ENCODE assay signal across 8 cellular contexts in genomic region chr19:48872182-48872883, GRCh38. TPM values are rescaled to one million over a fixed set of nuclear protein-coding genes. Genes with fewer than 3 reads are reported as not detected.
DNase-seq lines count a peak whose midpoint lies in the region; ATAC-seq and TF ChIP-seq lines count a peak whose summit lies in the region.

Gene PPP1R15A (plus strand): TSS chr19:48872421. CDS start chr19:48873234, 813 bp downstream.

- H3K9me3 ChIP-seq in mammary epithelial cell (replicated peaks; ENCODE audit: insufficient read depth, low read length) (no peaks in the 10 kb centered on the region), iPS-18c (ENCODE audit: control insufficient read depth, insufficient read depth, low read length) (no peaks in the 10 kb centered on the region), skeletal muscle satellite cell (replicated peaks; ENCODE audit: low read length) (no peaks in the 10 kb centered on the region)

- in situ Hi-C loops in mammary epithelial cell (cut with MboI; ENCODE audit: low sequenced_read_pairs in 2 of 2) = no loop called here

- BruUV-seq in mammary epithelial cell (replicated peaks; lab: Mats Ljungman, UMichigan) = TSS peak; percentile 71

- peaks cover 2% of the 10 kb centered on the region for H4K20me1 ChIP-seq in mammary epithelial cell (ENCODE audit: insufficient read depth, low read length)

- DNase-seq in NCI-H226 = peak; percentile 92
- DNase-seq in mammary epithelial cell = peak; percentile 98

- H3K9ac ChIP-seq in mammary epithelial cell (ENCODE audit: insufficient read depth, low read length) (peak within 1 kb of the TSS; percentile 99), skeletal muscle satellite cell (ENCODE audit: low read depth, low read length) (peak within 1 kb of the TSS; percentile 99)

- peak within 1 kb of the TSS; percentile 99 for H3K27ac ChIP-seq in mammary epithelial cell (ENCODE audit: insufficient read depth, low read depth, low read length)

- 4% methylated on average over 36 of the region's 53 CpGs for WGBS in mammary epithelial cell (ENCODE audit: low coverage, missing lambda C conversion rate)

- H3K79me2 ChIP-seq in mammary epithelial cell (ENCODE audit: insufficient read depth, low read length) = peaks cover 49% of the 10 kb centered on the region

- TF ChIP-seq CTCF in WI38 (IDR thresholded peaks at IDR 0.05; ENCODE audit: low read depth, low read length) = no peak
- no peak for TF ChIP-seq CTCF in mammary epithelial cell (conservative IDR thresholded peaks at IDR 0.05 in 1 of 2, IDR thresholded peaks at IDR 0.05 in 1 of 2; ENCODE audit: extremely low read depth in 1 of 2, insufficient read depth in 1 of 2, low read depth in 1 of 2, low read length in 2 of 2)

- H3K4me3 ChIP-seq in WI38 (ENCODE audit: low read depth, low read length) (peak within 1 kb of the TSS; percentile 100), mammary epithelial cell (replicated peaks in 1 of 3; ENCODE audit: insufficient read depth in 1 of 3, low read depth in 2 of 3, low read length in 3 of 3) (peak within 1 kb of the TSS; percentile 67 to 93 (median 89)), iPS-18c (ENCODE audit: insufficient read depth, low read depth, low read length) (peak within 1 kb of the TSS; percentile 66), skeletal muscle satellite cell (ENCODE audit: low read length) (peak within 1 kb of the TSS; percentile 91)

- H2AFZ ChIP-seq in mammary epithelial cell (ENCODE audit: low read depth, low read length) = no peak within 1 kb of the TSS

- ATAC-seq in GM18498 (IDR thresholded peaks at IDR 0.05; ENCODE audit: unreplicated experiment) (peak; percentile 54), HG03135 (IDR thresholded peaks at IDR 0.05; ENCODE audit: unreplicated experiment) (peak; percentile 42), HG02884 (IDR thresholded peaks at IDR 0.05; ENCODE audit: unreplicated experiment) (no peak)

- H3K27me3 ChIP-seq in mammary epithelial cell (ENCODE audit: insufficient read depth, low read length) (no peaks in the 10 kb centered on the region), skeletal muscle satellite cell (ENCODE audit: control insufficient read depth, insufficient read depth, low read length) (no peaks in the 10 kb centered on the region)

- intact Hi-C loops in mammary epithelial cell (cut with micrococcal nuclease) = no loop called here

- dilution Hi-C loops in mammary epithelial cell (cut with HindIII; ENCODE audit: low sequenced_read_pairs) = no loop called here

- H3K4me2 ChIP-seq in mammary epithelial cell (ENCODE audit: insufficient read depth, low read depth, low read length) = peak within 1 kb of the TSS; percentile 93
- peak within 1 kb of the TSS; percentile 84 for H3K4me2 ChIP-seq in skeletal muscle satellite cell (ENCODE audit: low read length)

- H3K4me1 ChIP-seq in mammary epithelial cell (ENCODE audit: insufficient read depth, low read length) (peaks cover 33% of the 10 kb centered on the region), skeletal muscle satellite cell (ENCODE audit: control insufficient read depth, insufficient read depth, low read length) (peaks cover 28% of the 10 kb centered on the region)

- peaks cover 16% of the 10 kb centered on the region for H3K36me3 ChIP-seq in mammary epithelial cell (ENCODE audit: insufficient read depth, low read length)
- H3K36me3 ChIP-seq in skeletal muscle satellite cell (ENCODE audit: insufficient read depth, low read length) = peaks cover 41% of the 10 kb centered on the region

- CTCF ChIA-PET in mammary epithelial cell (lab: Charles Lee; ENCODE audit: low non-redundant PET) = interaction anchor here (0.5 kb wide), 1 partner anchor 46 kb away, joined by 4 read pairs; no protein-coding TSS in a partner anchor

RNA-seq across cellular contexts. Expression of gene PPP1R15A, which starts in this region (rescaled TPM):
- 100 to 1,000 TPM in 1 of 2 donors, 10 to 100 TPM in 1; 28.8 to 200 TPM for total RNA-seq in mammary epithelial cell
- polyA plus RNA-seq in mammary epithelial cell = 22.9 TPM
- polyA minus RNA-seq in mammary epithelial cell = 25.8 TPM
- 45.7 and 55.3 TPM in 2 replicates for total RNA-seq in skeletal muscle satellite cell (2012; rRNA removed)
